14 cellular contexts compared by ENCODE assay signal in the genomic region with DNA sequence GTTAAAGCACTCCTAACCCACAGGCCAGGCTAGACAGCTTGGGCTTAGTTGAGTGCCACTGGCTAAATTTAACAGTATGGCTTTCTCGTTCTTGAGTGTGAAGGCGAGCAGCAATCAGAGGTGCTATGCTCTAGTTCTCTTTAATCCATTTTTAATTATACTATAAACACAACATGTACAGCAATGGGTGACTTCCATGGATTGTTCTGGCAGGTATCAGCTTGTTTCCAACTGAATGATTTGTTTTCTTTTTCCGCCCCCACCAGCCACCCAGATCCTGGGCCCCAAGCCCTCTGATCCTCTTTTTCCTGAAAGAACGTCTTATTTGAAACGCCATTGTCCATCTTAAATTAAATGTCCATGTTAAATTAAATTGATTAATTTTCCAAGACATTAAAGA.
"Had no signal": no experiment of that assay in that cellular context is flagged by ENCODE, and none has a peak within 500 bp of the region (broad histone marks: within the 10 kb centered on the region; RNA-seq: fewer than 3 reads in every experiment).

No MANE protein-coding gene starts in this region.

- H3K27me3 Mint-ChIP-seq: activated naive CD4-positive, alpha-beta T cell treated with anti-CD3 and anti-CD28 coated beads, Interleukin-2, amount 10 ng/mL, durations not matched to agents 7 days and 5 days; natural killer cell treated with Interleukin-12 subunit alpha and Interleukin-12 subunit beta and Interleukin-15 and Interleukin-18, amount 100 ng/mL, for 72 hours; T-cell had no signal

- H3K4me1 ChIP-seq: sigmoid colon, testis had no signal

- ATAC-seq: natural killer cell treated with Interleukin-12 subunit alpha and Interleukin-12 subunit beta and Interleukin-15 and Interleukin-18, amount 100 ng/mL, for 72 hours; stimulated activated naive CD8-positive, alpha-beta T cell treated with anti-CD3 and anti-CD28 coated beads, Interleukin-15, Interleukin-2, amounts not matched to agents 100 U/mL and 50 U/mL, for 24 hours; T-cell; WTC11 had no signal

- H3K9me3 ChIP-seq: sigmoid colon, testis had no signal

- H3K27ac Mint-ChIP-seq: activated naive CD4-positive, alpha-beta T cell treated with anti-CD3 and anti-CD28 coated beads, Interleukin-2, amount 10 ng/mL, durations not matched to agents 7 days and 5 days; activated T-helper 2 cell treated with anti-CD3 and anti-CD28 coated beads, Interferon-gamma antibody, Interleukin-2, Interleukin-4, amounts not matched to agents 10 μg/mL and 5 μg/mL and 100 μg/mL, durations not matched to agents 14 hours and 24 hours and 36 hours; T-cell; WTC11 had no signal

- H3K36me3 Mint-ChIP-seq: activated naive CD4-positive, alpha-beta T cell treated with anti-CD3 and anti-CD28 coated beads, Interleukin-2, amount 10 ng/mL, durations not matched to agents 7 days and 5 days; natural killer cell treated with Interleukin-12 subunit alpha and Interleukin-12 subunit beta and Interleukin-15 and Interleukin-18, amount 100 ng/mL, for 72 hours; T-cell; WTC11 had no signal

- DNase-seq: activated CD4-positive, alpha-beta T cell treated with anti-CD3 and anti-CD28 coated beads for 48 hours; activated naive CD4-positive, alpha-beta T cell treated with anti-CD3 and anti-CD28 coated beads, Interleukin-2, amount 10 ng/mL, durations not matched to agents 7 days and 5 days; central memory CD4-positive, alpha-beta T cell; cortex of kidney; effector CD8-positive, alpha-beta T cell; glutamatergic neuron; sigmoid colon; stimulated activated CD4-positive, alpha-beta T cell treated with anti-CD3 and anti-CD28 coated beads, Interleukin-12 subunit alpha, Interleukin-12 subunit beta, amount 100 ng/mL, for 4 hours; stimulated activated naive CD8-positive, alpha-beta T cell treated with anti-CD3 and anti-CD28 coated beads, Interleukin-15, Interleukin-2, amounts not matched to agents 100 U/mL and 50 U/mL, for 24 hours; T-cell; testis had no signal

- H3K9me3 Mint-ChIP-seq: activated naive CD4-positive, alpha-beta T cell treated with anti-CD3 and anti-CD28 coated beads, Interleukin-2, amount 10 ng/mL, durations not matched to agents 7 days and 5 days; T-cell had no signal

- H3K4me3 Mint-ChIP-seq: activated naive CD4-positive, alpha-beta T cell treated with anti-CD3 and anti-CD28 coated beads, Interleukin-2, amount 10 ng/mL, durations not matched to agents 7 days and 5 days; natural killer cell treated with Interleukin-12 subunit alpha and Interleukin-12 subunit beta and Interleukin-15 and Interleukin-18, amount 100 ng/mL, for 72 hours; T-cell; WTC11 had no signal

- H3K4me3 ChIP-seq: sigmoid colon, testis had no signal

- H3K36me3 ChIP-seq: sigmoid colon had no signal

- H3K27me3 ChIP-seq: sigmoid colon, testis had no signal

- H3K27ac ChIP-seq: sigmoid colon, testis had no signal
